ENCODE assay signal across 2 cellular contexts in the genomic region with DNA sequence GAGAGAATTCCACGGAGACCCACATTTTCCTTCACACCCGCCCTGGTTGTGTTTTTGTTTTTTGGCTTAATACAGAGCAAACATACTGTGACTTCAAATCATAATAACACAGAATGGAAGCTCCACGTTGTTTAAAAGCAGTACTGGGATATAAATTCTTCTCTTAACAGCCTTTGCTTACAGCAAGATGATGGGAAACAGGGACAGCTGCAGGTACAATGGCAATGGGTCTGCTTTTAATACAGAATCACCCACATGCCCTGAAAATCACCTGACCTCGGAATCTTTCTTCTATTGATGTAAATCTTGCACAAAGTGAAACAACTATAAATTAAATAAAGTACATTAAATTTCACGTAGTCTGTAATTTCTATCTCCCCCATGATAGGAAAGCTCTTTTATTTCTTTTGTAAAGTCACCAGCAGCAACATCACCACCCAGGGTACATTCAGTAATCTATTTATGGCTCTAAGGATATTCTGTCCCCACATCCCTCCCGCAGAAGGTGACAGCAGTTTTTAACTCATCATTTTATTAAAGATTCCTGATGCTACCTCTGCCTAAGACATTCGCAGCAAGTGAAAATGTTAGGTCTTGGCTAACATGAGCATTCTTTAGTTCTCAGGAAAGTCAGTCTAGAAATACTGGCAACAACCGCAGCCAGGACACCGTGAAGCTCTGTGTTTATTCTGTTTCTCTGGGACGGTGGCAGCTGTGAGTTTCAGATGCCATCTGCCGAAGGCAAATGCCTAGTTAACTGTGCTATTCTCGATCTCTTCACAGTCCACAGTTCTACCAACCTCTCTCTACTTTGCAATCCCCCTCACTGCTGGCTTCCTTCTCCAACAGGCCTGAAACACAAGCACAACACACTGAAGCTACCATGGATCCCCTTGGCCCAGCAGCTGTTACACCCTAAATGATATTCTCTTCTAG.
TF ChIP-seq lines count a peak whose summit lies in the region.

No MANE protein-coding gene starts in this region.

TF ChIP-seq in IMR-90, 13 proteins besides CTCF, POLR2A, EP300 and RAD21:
- TF ChIP-seq RCOR1 (IDR thresholded peaks at IDR 0.05; ENCODE audit: insufficient replicate concordance, low read length) (no peak), MAZ (IDR thresholded peaks at IDR 0.05; ENCODE audit: borderline replicate concordance, low read depth, low read length) (no peak), BHLHE40 (IDR thresholded peaks at IDR 0.05; ENCODE audit: low read depth, low read length) (no peak), RFX5 (IDR thresholded peaks at IDR 0.05; ENCODE audit: low read depth, low read length) (no peak), NFE2L2 (IDR thresholded peaks at IDR 0.05; ENCODE audit: low read depth, low read length) (no peak)

TF ChIP-seq in H1, 55 proteins besides CTCF, POLR2A, EP300 and RAD21:
- TF ChIP-seq MAFK (IDR thresholded peaks at IDR 0.05; ENCODE audit: low read depth, low read length) (no peak), BACH1 (IDR thresholded peaks at IDR 0.05; ENCODE audit: low read length) (no peak), RXRA (IDR thresholded peaks at IDR 0.05; ENCODE audit: insufficient read depth, low read depth, low read length) (no peak)
TF ChIP-seq in H1: peak in this region for 0.
